8 cellular contexts compared by ENCODE assay signal in the genomic region with DNA sequence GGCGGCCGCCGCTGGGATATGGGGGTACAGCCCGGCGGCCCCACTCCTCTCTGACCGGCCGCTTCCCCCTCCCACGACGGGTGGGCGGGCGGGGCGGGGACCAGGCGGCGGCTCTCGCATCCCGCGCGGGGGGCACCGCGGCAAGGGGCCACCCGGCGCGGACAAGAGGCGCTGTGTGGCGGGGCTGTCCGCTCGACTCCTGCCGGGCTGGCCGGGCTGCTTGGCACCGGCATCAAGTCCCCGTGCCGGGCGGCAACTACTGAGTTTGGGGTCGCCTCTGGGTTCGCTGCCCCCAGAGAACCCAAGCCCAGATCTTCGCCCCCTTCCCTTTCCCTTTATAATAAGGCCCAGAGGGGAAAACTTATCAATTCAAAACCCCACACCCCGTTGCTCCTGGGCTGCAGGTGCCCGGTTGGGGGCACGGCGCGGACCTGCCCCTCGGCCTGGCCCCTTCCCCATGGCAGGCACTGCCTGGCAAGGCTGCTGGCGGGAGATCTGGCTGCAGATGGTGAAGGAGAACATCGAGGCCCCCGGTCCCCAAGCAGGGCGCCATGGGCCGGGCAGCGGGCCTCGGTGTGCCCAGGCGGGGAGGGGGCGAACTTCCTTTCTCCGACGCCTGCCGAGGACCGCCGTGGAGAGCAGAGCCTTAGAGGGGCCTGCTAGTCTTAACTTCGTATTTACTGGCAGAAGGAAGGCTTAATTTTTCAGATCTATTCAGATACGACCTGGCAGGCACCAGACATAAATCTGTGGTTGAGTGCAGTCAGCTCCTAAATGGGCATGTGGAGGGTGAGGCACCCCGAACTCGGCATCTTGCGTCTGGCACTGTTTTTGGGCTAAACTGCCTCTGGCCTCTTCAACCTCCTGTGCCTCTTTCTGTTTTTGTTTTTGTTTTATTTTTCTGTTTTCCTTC. TPM values are rescaled to one million over a fixed set of nuclear protein-coding genes. Genes with fewer than 3 reads are reported as not detected.
DNase-seq lines count a peak whose midpoint lies in the region; ATAC-seq, FAIRE-seq and TF ChIP-seq lines count a peak whose summit lies in the region.

No MANE protein-coding gene starts in this region.

- no peak overlapping the region; the same call in 1 of the 2 replicates for H3K18ac ChIP-seq in H1 (ENCODE audit: extremely low read depth, low read length)

- peaks cover 58% of the 10 kb centered on the region for H3K4me1 ChIP-seq in CD4-positive, alpha-beta memory T cell (ENCODE audit: insufficient read depth, low read length)
- H3K4me1 ChIP-seq in MM.1S (ENCODE audit: low read length) (no peaks in the 10 kb centered on the region), H1 (replicated peaks in 1 of 4; ENCODE audit: control insufficient read depth in 3 of 4, insufficient read depth in 4 of 4, low read length in 3 of 4) (peaks cover 0 to 8% (median 4%) of the 10 kb centered on the region in 4 experiments; a peak in 4 of 7 replicates), neural progenitor cell (peaks cover 30% of the 10 kb centered on the region)

- no peak overlapping the region for H2BK20ac ChIP-seq in H1 (ENCODE audit: low read length)

- peaks cover 3% of the 10 kb centered on the region; the same call in 1 of the 2 replicates for H3K23me2 ChIP-seq in H1 (ENCODE audit: low read depth, low read length)

- H2AFZ ChIP-seq in MM.1S (ENCODE audit: low read length) (0 out of 2 replicates have a peak overlapping the region, but pooled peaks have one; percentile 12), H1 (ENCODE audit: low read length) (no peak overlapping the region; the same call in 1 of the 2 replicates), neural progenitor cell (replicated peaks) (no peak overlapping the region)

- TF ChIP-seq CTCF in MM.1S (IDR thresholded peaks at IDR 0.05; ENCODE audit: low read length) = no peak
- no peak for TF ChIP-seq CTCF in H1 (IDR thresholded peaks at IDR 0.05; ENCODE audit: control extremely low read depth in 1 of 3, insufficient read depth in 1 of 3, low read depth in 1 of 3, low read length in 3 of 3)
- TF ChIP-seq CTCF in neural progenitor cell (IDR thresholded peaks at IDR 0.05) = no peak

- H3K9me3 ChIP-seq in CD4-positive, alpha-beta memory T cell (ENCODE audit: control insufficient read depth in 1 of 2, low read length in 2 of 2) = no peaks in the 10 kb centered on the region
- H3K9me3 ChIP-seq in MM.1S (replicated peaks; ENCODE audit: insufficient read depth, low read length) (no peaks in the 10 kb centered on the region), H1 (ENCODE audit: insufficient read depth in 2 of 2, low read depth in 1 of 2, low read length in 1 of 2) (no peaks in the 10 kb centered on the region), neural progenitor cell (ENCODE audit: low read depth) (no peaks in the 10 kb centered on the region)

- peak overlapping the region; percentile 81 to 91 (median 86) for H3K4me3 Mint-ChIP-seq in CD4-positive, alpha-beta memory T cell
- H3K4me3 Mint-ChIP-seq in neural progenitor cell = peak overlapping the region; percentile 89

- H3K9ac ChIP-seq in MM.1S (ENCODE audit: low read length) = peak overlapping the region; percentile 41; the same call in 1 of the 2 replicates
- peak overlapping the region in 1 of 4 experiments; percentile 57; a peak in 2 of 7 replicates for H3K9ac ChIP-seq in H1 (replicated peaks in 1 of 4; ENCODE audit: extremely low read depth in 1 of 4, low read depth in 3 of 4, low read length in 3 of 4)
- H3K9ac ChIP-seq in neural progenitor cell = no peak overlapping the region

- no peak overlapping the region for H3K27ac ChIP-seq in CD4-positive, alpha-beta memory T cell (ENCODE audit: low read depth, low read length)
- no peak overlapping the region for H3K27ac ChIP-seq in MM.1S (ENCODE audit: low read length)
- H3K27ac ChIP-seq in H1 (ENCODE audit: low read depth, low read length) = no peak overlapping the region
- H3K27ac ChIP-seq in neural progenitor cell = no peak overlapping the region

- peak overlapping the region; percentile 65; the same call in 1 of the 2 replicates for H4K8ac ChIP-seq in H1 (ENCODE audit: extremely low read depth, insufficient read depth, low read length)

- no peak overlapping the region for H2BK5ac ChIP-seq in H1 (ENCODE audit: low read depth, low read length)

- TF ChIP-seq EP300 in H1 (IDR thresholded peaks at IDR 0.05; ENCODE audit: borderline replicate concordance in 1 of 2, low read depth in 2 of 2, low read length in 2 of 2) = no peak

- POLR2A ChIA-PET in CD4-positive, alpha-beta memory T cell (lab: Charles Lee; ENCODE audit: partially characterized antibody) = interaction anchor here (0.6 to 2.2 kb wide), 9 partner anchors 8 to 89 kb away, joined by 3 to 13 read pairs (median 3); no protein-coding TSS in a partner anchor
- POLR2A ChIA-PET in H1 (lab: Charles Lee; ENCODE audit: partially characterized antibody) = interaction anchor here (0.6 to 2.1 kb wide), 8 partner anchors 8 to 129 kb away, joined by 3 to 7 read pairs (median 3); no protein-coding TSS in a partner anchor

- CTCF ChIA-PET in CD4-positive, alpha-beta memory T cell (lab: Charles Lee; ENCODE audit: partially characterized antibody) = interaction anchor here (1.2 to 2.4 kb wide), 6 partner anchors 18 to 89 kb away, joined by 3 to 6 read pairs (median 4); no protein-coding TSS in a partner anchor
- CTCF ChIA-PET in H1 (lab: Charles Lee; ENCODE audit: partially characterized antibody) = interaction anchor here (0.9 to 2.2 kb wide), 5 partner anchors 11 to 50 kb away, joined by 3 to 11 read pairs (median 4); no protein-coding TSS in a partner anchor

- no peak for ATAC-seq in GM21381 (IDR thresholded peaks at IDR 0.05; ENCODE audit: unreplicated experiment)
- no peak for ATAC-seq in HG02981 (IDR thresholded peaks at IDR 0.05; ENCODE audit: unreplicated experiment)

- H3K36me3 ChIP-seq in CD4-positive, alpha-beta memory T cell (ENCODE audit: insufficient read depth, low read length) = no peaks in the 10 kb centered on the region
- H3K36me3 ChIP-seq in MM.1S (replicated peaks; ENCODE audit: insufficient read depth, low read length) (no peaks in the 10 kb centered on the region), H1 (ENCODE audit: control insufficient read depth in 2 of 4, insufficient read depth in 4 of 4, low read length in 3 of 4) (no peaks in the 10 kb centered on the region), neural progenitor cell (no peaks in the 10 kb centered on the region)

- TF ChIP-seq RAD21 in H1 (IDR thresholded peaks at IDR 0.05 in 1 of 2, conservative IDR thresholded peaks at IDR 0.05 in 1 of 2; ENCODE audit: low read depth in 2 of 2, low read length in 2 of 2) = no peak

- H3K56ac ChIP-seq in H1 (replicated peaks; ENCODE audit: insufficient read length, low read depth, low read length) = no peak overlapping the region

- H4K20me1 ChIP-seq in MM.1S (ENCODE audit: insufficient read depth, low read length) (no peaks in the 10 kb centered on the region), H1 (replicated peaks in 1 of 2; ENCODE audit: control insufficient read depth in 1 of 2, insufficient read depth in 2 of 2, low read length in 2 of 2) (no peaks in the 10 kb centered on the region), neural progenitor cell (ENCODE audit: low read depth) (peaks cover 27% of the 10 kb centered on the region)

- no peak overlapping the region for H3K23ac ChIP-seq in H1 (ENCODE audit: insufficient read length)

- H3K79me1 ChIP-seq in H1 (ENCODE audit: low read depth, low read length) = no peaks in the 10 kb centered on the region

- no peak overlapping the region for H2BK15ac ChIP-seq in H1 (ENCODE audit: low read length)

- peak in 1 of 5 donors; percentile 9 for DNase-seq in CD4-positive, alpha-beta memory T cell
- DNase-seq in MM.1S = no peak
- DNase-seq in H1 (ENCODE audit: low read depth in 1 of 2, low spot score in 2 of 2) = no peak
- DNase-seq in neural progenitor cell (ENCODE audit: low spot score) = peak; percentile 55
- DNase-seq in COLO829 (ENCODE audit: low spot score) = no peak
- DNase-seq in posterior vena cava (ENCODE audit: low spot score) = no peak

- peaks cover 33 to 53% (median 42%) of the 10 kb centered on the region in 4 donors for H3K4me1 Mint-ChIP-seq in CD4-positive, alpha-beta memory T cell
- H3K4me1 Mint-ChIP-seq in neural progenitor cell = peaks cover 40% of the 10 kb centered on the region

- no peaks in the 10 kb centered on the region for H3K27me3 Mint-ChIP-seq in CD4-positive, alpha-beta memory T cell
- H3K27me3 Mint-ChIP-seq in neural progenitor cell (ENCODE audit: insufficient read depth, low read depth) = peaks cover 7% of the 10 kb centered on the region

- H3K79me2 ChIP-seq in MM.1S (ENCODE audit: low read length) (peaks cover 39% of the 10 kb centered on the region), H1 (ENCODE audit: control insufficient read depth in 1 of 2, insufficient read depth in 2 of 2, low read length in 2 of 2) (no peaks in the 10 kb centered on the region), neural progenitor cell (ENCODE audit: low read depth) (peaks cover 51% of the 10 kb centered on the region)

- intact Hi-C loops in CD4-positive, alpha-beta memory T cell (cut with micrococcal nuclease) = loop anchor here (5.0 kb wide), 2 partner anchors 36 to 54 kb away; no protein-coding TSS in a partner anchor
- intact Hi-C loops in posterior vena cava (cut with DNase I) = no loop called here

- peak overlapping the region; percentile 11 to 41 for H3K4me3 ChIP-seq in CD4-positive, alpha-beta memory T cell (ENCODE audit: low read length in 2 of 2)
- peak overlapping the region; percentile 63 for H3K4me3 ChIP-seq in MM.1S (ENCODE audit: low read length)
- peak overlapping the region; percentile 48 to 63 (median 52) for H3K4me3 ChIP-seq in H1 (ENCODE audit: extremely low read depth in 1 of 4, insufficient read depth in 2 of 4, low read depth in 3 of 4, low read length in 4 of 4)
- H3K4me3 ChIP-seq in neural progenitor cell = peak overlapping the region; percentile 56

- H3K36me3 Mint-ChIP-seq in CD4-positive, alpha-beta memory T cell = no peaks in the 10 kb centered on the region
- peaks cover 11% of the 10 kb centered on the region for H3K36me3 Mint-ChIP-seq in neural progenitor cell

- no peak for FAIRE-seq in H1 (lab: Jason Lieb, UNC)

- H3F3A ChIP-seq in MM.1S (ENCODE audit: insufficient read depth, low read length) = no peaks in the 10 kb centered on the region
- H3F3A ChIP-seq in neural progenitor cell (ENCODE audit: low read depth) = no peaks in the 10 kb centered on the region

- WGBS in H1 (ENCODE audit: extremely low coverage in 1 of 2, insufficient coverage in 1 of 2, insufficient read length in 1 of 2, insufficient replicate concordance in 2 of 2, low coverage in 1 of 2, low lambda C conversion rate in 2 of 2, missing lambda C conversion rate in 1 of 2), 2 experiments = 42% methylated on average over 19 of the region's 61 CpGs; no CpG with 5 or more reads in 1 of the 2 experiments

- no peak overlapping the region for H2BK12ac ChIP-seq in H1 (ENCODE audit: low read depth, low read length)

- H3K9me3 Mint-ChIP-seq in CD4-positive, alpha-beta memory T cell = peaks cover 0 to 2% (median 0%) of the 10 kb centered on the region in 8 donors
- peaks cover 5% of the 10 kb centered on the region for H3K9me3 Mint-ChIP-seq in neural progenitor cell

- TF ChIP-seq POLR2A in H1 (IDR thresholded peaks at IDR 0.05; ENCODE audit: control extremely low read depth in 1 of 2, low read depth in 2 of 2, low read length in 2 of 2) = no peak

- no peak overlapping the region for H4K91ac ChIP-seq in H1 (replicated peaks; ENCODE audit: insufficient read length, low read length)

- no peak overlapping the region for H2AK5ac ChIP-seq in H1 (ENCODE audit: low read depth, low read length)

- H3K4ac ChIP-seq in H1 (replicated peaks; ENCODE audit: insufficient read length, low read depth, low read length) = no peak overlapping the region

- H3K14ac ChIP-seq in H1 (ENCODE audit: insufficient read length) = no peak overlapping the region

- H3K4me2 ChIP-seq in MM.1S (ENCODE audit: low read depth, low read length) (peak overlapping the region; percentile 77), H1 (ENCODE audit: insufficient read depth in 1 of 2, low read depth in 2 of 2, low read length in 2 of 2) (peak overlapping the region; percentile 66 to 87), neural progenitor cell (peak overlapping the region; percentile 86)

- H4K5ac ChIP-seq in H1 (ENCODE audit: insufficient read length, low read depth, low read length) = no peak overlapping the region

- no peaks in the 10 kb centered on the region for H3K9me2 ChIP-seq in MM.1S (replicated peaks; ENCODE audit: insufficient read depth, low read length)

- H3K27me3 ChIP-seq in CD4-positive, alpha-beta memory T cell (ENCODE audit: insufficient read depth, low read length) = no peaks in the 10 kb centered on the region
- H3K27me3 ChIP-seq in MM.1S (replicated peaks; ENCODE audit: insufficient read depth, low read length) = no peaks in the 10 kb centered on the region
- peaks cover 7 to 34% (median 29%) of the 10 kb centered on the region in 4 experiments; a peak in 6 of 7 replicates for H3K27me3 ChIP-seq in H1 (replicated peaks in 1 of 4; ENCODE audit: control insufficient read depth in 3 of 4, extremely low read depth in 1 of 4, insufficient read depth in 3 of 4, low read length in 3 of 4)
- peaks cover 25% of the 10 kb centered on the region for H3K27me3 ChIP-seq in neural progenitor cell

- peak overlapping the region; percentile 74 to 92 (median 88) for H3K27ac Mint-ChIP-seq in CD4-positive, alpha-beta memory T cell
- H3K27ac Mint-ChIP-seq in neural progenitor cell = peak overlapping the region; percentile 95

- no peak overlapping the region for H2BK120ac ChIP-seq in H1 (replicated peaks; ENCODE audit: low read depth, low read length)

RNA-seq across cellular contexts. Expression of gene APBA2, which starts 0.9 kb away (rescaled TPM):
- total RNA-seq in CD4-positive, alpha-beta memory T cell = 10 to 100 TPM; 52.4 to 57.3 TPM
- polyA plus RNA-seq in CD4-positive, alpha-beta memory T cell = 10 to 100 TPM; 11.1 to 28.4 TPM
- total RNA-seq in H1 (2021; fragmentation: NEBNext Ultra II Directional; extraction: Animal tissue kit (Norgen Biotek cat#: 25700)) = 13.9 and 15.5 TPM in 2 replicates
- polyA plus RNA-seq in H1 (2011; rRNA removed) = 19.0 and 20.4 TPM in 2 replicates
- polyA plus RNA-seq in H1 (2011; cell fraction: cytosol; rRNA removed) = 19.3 TPM
- polyA plus RNA-seq in H1 (2011; cell fraction: nucleus; rRNA removed) = 38.3 TPM
- polyA plus RNA-seq in H1 (2012, experiment 1 of 2) = 9.5 to 16.7 TPM (median 14.7 TPM) in 4 replicates
- polyA plus RNA-seq in H1 (2012, experiment 2 of 2) = 9.8 TPM
- 8.2 TPM for polyA plus RNA-seq in H1 (2013, experiment 1 of 2)
- 8.5 TPM for polyA plus RNA-seq in H1 (2013, experiment 2 of 2)
- 16.0 and 21.3 TPM in 2 replicates for polyA minus RNA-seq in H1 (2011; rRNA and poly(A)+ RNA removed)
- 10.5 TPM for polyA minus RNA-seq in H1 (2011; cell fraction: cytosol; rRNA and poly(A)+ RNA removed)
- 14.0 TPM for polyA minus RNA-seq in H1 (2011; cell fraction: nucleus; rRNA and poly(A)+ RNA removed)
- total RNA-seq in neural progenitor cell (ENCODE audit: low replicate concordance) (35.8 and 70.4 TPM in 2 replicates), posterior vena cava (1 to 10 TPM; 2.7 to 4.0 TPM)

RNA-seq across cellular contexts. Expression of gene GOLGA6L7, which starts 38.2 kb away (rescaled TPM):
- total RNA-seq in CD4-positive, alpha-beta memory T cell = not detected
- not detected for polyA plus RNA-seq in CD4-positive, alpha-beta memory T cell
- not detected in 2 replicates for total RNA-seq in H1 (2021; fragmentation: NEBNext Ultra II Directional; extraction: Animal tissue kit (Norgen Biotek cat#: 25700))
- polyA plus RNA-seq in H1 (2011; rRNA removed) = not detected in 2 replicates
- polyA plus RNA-seq in H1 (2011; cell fraction: cytosol; rRNA removed) = not detected
- polyA plus RNA-seq in H1 (2011; cell fraction: nucleus; rRNA removed) = not detected
- 0.17 to 0.22 TPM in 2 of 4 replicates, not detected in the others for polyA plus RNA-seq in H1 (2012, experiment 1 of 2)
- not detected for polyA plus RNA-seq in H1 (2012, experiment 2 of 2)
- not detected for polyA plus RNA-seq in H1 (2013, experiment 1 of 2)
- polyA plus RNA-seq in H1 (2013, experiment 2 of 2) = not detected
- not detected in 2 replicates for polyA minus RNA-seq in H1 (2011; rRNA and poly(A)+ RNA removed)
- polyA minus RNA-seq in H1 (2011; cell fraction: cytosol; rRNA and poly(A)+ RNA removed) = not detected
- polyA minus RNA-seq in H1 (2011; cell fraction: nucleus; rRNA and poly(A)+ RNA removed) = not detected
- total RNA-seq in neural progenitor cell (ENCODE audit: low replicate concordance) = not detected in 2 replicates
- not detected for total RNA-seq in posterior vena cava
